In genomic region chr12:116693259-116694227, GRCh38 we compare ENCODE assay signal across 1 cellular context.
TF ChIP-seq lines count a peak whose summit lies in the region.

No MANE protein-coding gene starts in this region.

TF ChIP-seq in SK-N-SH, 30 proteins besides CTCF, POLR2A, EP300 and RAD21 (continued from another document):
- TF ChIP-seq REST (IDR thresholded peaks at IDR 0.05; ENCODE audit: low read depth, low read length): no peak
